In genomic region chr1:202926578-202927491, GRCh38 we compare ENCODE assay signal across 8 cellular contexts. TPM values are rescaled to one million over a fixed set of nuclear protein-coding genes. Genes with fewer than 3 reads are reported as not detected.
A peak's percentile ranks its signal among the peaks of the same experiment; 100 is the strongest.
DNase-seq lines count a peak whose midpoint lies in the region; ATAC-seq, FAIRE-seq and TF ChIP-seq lines count a peak whose summit lies in the region.

Gene KLHL12 (minus strand): TSS chr1:202927234. CDS start chr1:202925162, 2,072 bp downstream.

- POLR2A ChIA-PET in endothelial cell of umbilical vein (lab: Charles Lee) = interaction anchor here (0.6 kb wide), 1 partner anchor 38 kb away, joined by 4 read pairs; no protein-coding TSS in a partner anchor

- TSS peak; percentile 65 for BruUV-seq in endothelial cell of umbilical vein (replicated peaks; lab: Mats Ljungman, UMichigan)

- peak; percentile 80 for ATAC-seq in GM21526 (IDR thresholded peaks at IDR 0.05; ENCODE audit: low FRiP score, unreplicated experiment)

- dilution Hi-C loops in endothelial cell of umbilical vein (cut with MboI; ENCODE audit: extremely low pct_ligation_motif_present, low sequenced_read_pairs) = no loop called here

- peak; percentile 93 for DNase-seq in DMS 273 treated with DMSO at 0.1 percent for 48 hours (lab: John Stamatoyannopoulos, UW)
- peak; percentile 88 for DNase-seq in HuH-7.5 (ENCODE audit: low spot score)
- peak; percentile 97 for DNase-seq in activated CD8-positive, alpha-beta memory T cell treated with anti-CD3 and anti-CD28 coated beads, Interleukin-2, amount 50 U/mL, for 48 hours
- peak; percentile 97 for DNase-seq in endothelial cell of umbilical vein (ENCODE audit: low read depth, low spot score)
- DNase-seq in midbrain (lab: John Stamatoyannopoulos, UW) = peak; percentile 96
- DNase-seq in stimulated activated CD8-positive, alpha-beta memory T cell treated with anti-CD3 and anti-CD28 coated beads, Interleukin-2, amount 100 ng/mL, for 1 hour (ENCODE audit: low read depth in 2 of 2) = peak; percentile 88 to 91

- H3K4me1 ChIP-seq in OCI-LY3 (ENCODE audit: low read length) = peaks cover 8% of the 10 kb centered on the region
- H3K4me1 ChIP-seq in endothelial cell of umbilical vein (ENCODE audit: control insufficient read depth, extremely low read depth, insufficient read depth, low read length) = peaks cover 2% of the 10 kb centered on the region

- no peaks in the 10 kb centered on the region for H3K9me1 ChIP-seq in endothelial cell of umbilical vein (replicated peaks; ENCODE audit: control insufficient read depth, extremely low read depth, insufficient read depth, low read length)

- H3K4me3 ChIP-seq in OCI-LY3 (ENCODE audit: low read length) (peak within 1 kb of the TSS; percentile 93), endothelial cell of umbilical vein (replicated peaks in 1 of 3; ENCODE audit: insufficient read depth in 1 of 3, low read depth in 1 of 3, low read length in 3 of 3) (peak within 1 kb of the TSS; percentile 33 to 99 (median 88))

- no peaks in the 10 kb centered on the region for H3K9me3 ChIP-seq in OCI-LY3 (ENCODE audit: insufficient read depth, low read length)
- H3K9me3 ChIP-seq in endothelial cell of umbilical vein (replicated peaks; ENCODE audit: control insufficient read depth, insufficient read depth, low read length) = no peaks in the 10 kb centered on the region

- H3K36me3 ChIP-seq in OCI-LY3 (replicated peaks; ENCODE audit: low read depth, low read length) (peaks cover 16% of the 10 kb centered on the region), endothelial cell of umbilical vein (ENCODE audit: control insufficient read depth in 2 of 2, extremely low read depth in 1 of 2, insufficient read depth in 2 of 2, low read length in 2 of 2) (peaks cover 0 to 2% of the 10 kb centered on the region in 2 experiments)

- H3K9ac ChIP-seq in OCI-LY3 (ENCODE audit: low read length) (peak within 1 kb of the TSS; percentile 91), endothelial cell of umbilical vein (replicated peaks; ENCODE audit: extremely low read depth, insufficient read depth, low read length) (peak within 1 kb of the TSS; percentile 77)

- peak within 1 kb of the TSS; percentile 99 for H3K4me2 ChIP-seq in OCI-LY3 (ENCODE audit: low read length)
- peak within 1 kb of the TSS; percentile 87 for H3K4me2 ChIP-seq in endothelial cell of umbilical vein (ENCODE audit: insufficient read depth, low read length)

- H3K27me3 ChIP-seq in OCI-LY3 (ENCODE audit: low read depth, low read length) (no peaks in the 10 kb centered on the region), endothelial cell of umbilical vein (ENCODE audit: control insufficient read depth in 2 of 2, insufficient read depth in 2 of 2, low read length in 2 of 2) (no peaks in the 10 kb centered on the region)

- CTCF ChIA-PET in endothelial cell of umbilical vein (lab: Charles Lee) = interaction anchor here (0.7 to 1.2 kb wide), 4 partner anchors 41 to 80 kb away, joined by 3 to 5 read pairs (median 4); partner anchors contain the start of gene TMEM183A

- H3K79me2 ChIP-seq in OCI-LY3 (ENCODE audit: low read length) (peaks cover 11% of the 10 kb centered on the region), endothelial cell of umbilical vein (ENCODE audit: control insufficient read depth, insufficient read depth, low read length) (peaks cover 4% of the 10 kb centered on the region)

- H4K20me1 ChIP-seq in OCI-LY3 (ENCODE audit: insufficient read depth, low read length) = no peaks in the 10 kb centered on the region
- H4K20me1 ChIP-seq in endothelial cell of umbilical vein (replicated peaks; ENCODE audit: control insufficient read depth, extremely low read depth, insufficient read depth, low read length) = no peaks in the 10 kb centered on the region

- TF ChIP-seq POLR2A in endothelial cell of umbilical vein (IDR thresholded peaks at IDR 0.05; ENCODE audit: low read depth, low read length) = peak; percentile 93

- intact Hi-C loops in endothelial cell of umbilical vein (cut with micrococcal nuclease) = loop anchor here (1.0 to 2.0 kb wide), 6 partner anchors 26 to 80 kb away; partner anchors contain the start of genes ADIPOR1 and TMEM183A

- TF ChIP-seq CTCF in OCI-LY3 (IDR thresholded peaks at IDR 0.05; ENCODE audit: low read depth, low read length) = peak; percentile 73
- TF ChIP-seq CTCF in endothelial cell of umbilical vein (IDR thresholded peaks at IDR 0.05; ENCODE audit: extremely low read depth in 1 of 2, insufficient read depth in 1 of 2, low read depth in 1 of 2, low read length in 2 of 2) = peak; percentile 50 to 61

- H2AFZ ChIP-seq in OCI-LY3 (ENCODE audit: low read depth, low read length) (peak within 1 kb of the TSS; percentile 75), endothelial cell of umbilical vein (ENCODE audit: low read depth, low read length) (peak within 1 kb of the TSS; percentile 86)

- H3K27ac ChIP-seq in OCI-LY3 (ENCODE audit: low read length) (peak within 1 kb of the TSS; percentile 64), endothelial cell of umbilical vein (ENCODE audit: insufficient read depth, low read depth, low read length) (peak within 1 kb of the TSS; percentile 70)

- peak; percentile 91 for FAIRE-seq in endothelial cell of umbilical vein (lab: Jason Lieb, UNC)

TF ChIP-seq in endothelial cell of umbilical vein, 7 proteins besides CTCF, POLR2A, EP300 and RAD21:
- TF ChIP-seq FOS (IDR thresholded peaks at IDR 0.05; ENCODE audit: borderline replicate concordance, insufficient read depth, low read length) (peak; percentile 6), JUN (IDR thresholded peaks at IDR 0.05; ENCODE audit: borderline replicate concordance, insufficient read depth, insufficient read length, low read depth) (peak; percentile 31), EZH2 (IDR thresholded peaks at IDR 0.05; ENCODE audit: borderline replicate concordance, low read depth, low read length, severe bottlenecking) (no peak), GATA2 (IDR thresholded peaks at IDR 0.05; ENCODE audit: insufficient read depth, insufficient read length, low read depth, low read length) (no peak), POLR2AphosphoS5 (IDR thresholded peaks at IDR 0.05; ENCODE audit: insufficient read depth, low read depth, low read length) (peak; percentile 95), MAX (IDR thresholded peaks at IDR 0.05; ENCODE audit: insufficient read depth, insufficient read length) (peak; percentile 99), MYC (IDR thresholded peaks at IDR 0.05; ENCODE audit: low read depth, low read length) (no peak)
TF ChIP-seq in endothelial cell of umbilical vein: peak in this region for 4.

RNA-seq across cellular contexts. Expression of gene KLHL12, which starts in this region (rescaled TPM):
- total RNA-seq in endothelial cell of umbilical vein = 22.8 and 25.2 TPM in 2 replicates
- 20.6 and 23.0 TPM in 2 replicates for polyA plus RNA-seq in endothelial cell of umbilical vein
- polyA plus RNA-seq in endothelial cell of umbilical vein (2011; cell fraction: cytosol; rRNA removed) = 21.4 and 23.0 TPM in 2 replicates
- polyA plus RNA-seq in endothelial cell of umbilical vein (2011; cell fraction: nucleus; rRNA removed) = 42.2 and 51.8 TPM in 2 replicates
- 17.9 and 21.5 TPM in 2 replicates for polyA plus RNA-seq in endothelial cell of umbilical vein (2012)
- 41.7 and 49.9 TPM in 2 replicates for polyA minus RNA-seq in endothelial cell of umbilical vein
- polyA minus RNA-seq in endothelial cell of umbilical vein (2011; cell fraction: cytosol; rRNA and poly(A)+ RNA removed) = 14.0 TPM
- 15.5 and 32.6 TPM in 2 replicates for polyA minus RNA-seq in endothelial cell of umbilical vein (2011; cell fraction: nucleus; rRNA and poly(A)+ RNA removed)

Comparison
In these comparisons a context has a peak if more than half of its experiments do, and no peak if none do; other contexts are left out.
1. Peak in every context shown above with its lines: DNase-seq, ATAC-seq, H3K4me3 ChIP-seq and H3K27ac ChIP-seq.